Comparison of ENCODE assay signal across 16 cellular contexts in the genomic region with DNA sequence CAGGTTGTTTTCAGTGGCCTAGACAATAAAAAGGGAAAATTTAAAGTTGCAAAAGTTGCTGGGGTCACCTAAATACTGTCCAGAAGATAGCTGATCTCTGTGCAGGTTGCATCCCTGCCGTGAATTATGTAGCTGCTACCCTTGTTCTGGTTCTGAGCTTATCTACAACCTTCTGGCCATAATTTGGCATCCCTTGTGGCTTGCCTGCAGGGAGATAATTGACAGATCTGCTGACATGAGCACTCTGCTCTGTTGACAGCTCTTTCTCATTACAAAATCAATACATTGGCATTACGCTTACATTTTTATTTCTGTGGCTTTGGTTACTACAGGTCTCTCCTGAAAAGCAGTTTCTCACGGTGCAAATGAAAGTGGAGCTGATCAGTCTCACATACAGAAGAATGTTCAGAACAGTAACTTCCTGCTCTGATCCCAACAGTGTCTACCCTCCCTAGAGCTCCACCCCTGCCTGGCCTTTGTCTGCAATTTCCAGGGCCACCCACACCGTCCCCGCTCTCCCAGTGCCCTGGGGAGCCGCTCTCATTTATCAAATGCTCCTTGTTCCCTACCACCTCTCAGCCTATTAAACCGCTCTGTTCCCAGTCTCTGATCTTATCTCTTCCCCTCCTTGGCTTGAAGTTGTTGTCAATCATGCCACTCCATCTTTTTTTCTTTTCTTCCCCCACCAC. TPM values are rescaled to one million over a fixed set of nuclear protein-coding genes. Genes with fewer than 3 reads are reported as not detected.
DNase-seq lines count a peak whose midpoint lies in the region; ATAC-seq and TF ChIP-seq lines count a peak whose summit lies in the region.
"Had no signal": no experiment of that assay in that cellular context is flagged by ENCODE, and none has a peak within 500 bp of the region (broad histone marks: within the 10 kb centered on the region; RNA-seq: fewer than 3 reads in every experiment).

No MANE protein-coding gene starts in this region.

- H3K4me1 Mint-ChIP-seq in naive thymus-derived CD4-positive, alpha-beta T cell = peaks cover 0 to 38% (median 32%) of the 10 kb centered on the region in 7 donors
- H3K4me1 Mint-ChIP-seq in activated CD8-positive, alpha-beta T cell treated with anti-CD3 and anti-CD28 coated beads, Interleukin-2, amount 10 ng/mL, durations not matched to agents 7 days and 5 days (ENCODE audit: low read depth) = peaks cover 6% of the 10 kb centered on the region
- H3K4me1 Mint-ChIP-seq: naive B cell had no signal

- H3K4me1 ChIP-seq in BE2C (peaks cover 24% of the 10 kb centered on the region), ectodermal cell (ENCODE audit: control insufficient read depth, insufficient read depth, low read length) (peaks cover 5% of the 10 kb centered on the region), transverse colon (no peaks in the 10 kb centered on the region)
- peaks cover 11 to 16% of the 10 kb centered on the region in 2 donors for H3K4me1 ChIP-seq in naive thymus-derived CD4-positive, alpha-beta T cell (ENCODE audit: control insufficient read depth in 2 of 2, insufficient read depth in 2 of 2, low read length in 2 of 2)

- 46 to 47% methylated on average over 7 of the region's 7 CpGs for WGBS in ectodermal cell, 2 experiments
- WGBS in transverse colon (ENCODE audit: low coverage in 1 of 2), 2 donors = 45 to 65% methylated on average over 5 to 7 of the region's 7 CpGs

- intact Hi-C loops in naive thymus-derived CD4-positive, alpha-beta T cell (cut with micrococcal nuclease) = no loop called here
- intact Hi-C loops in transverse colon (cut with DNase I; ENCODE audit: low total_unique reads) = loop anchor here (10.0 kb wide), 2 partner anchors 86 to 254 kb away; a partner anchor contains a TSS

- H3K9me3 Mint-ChIP-seq in naive thymus-derived CD4-positive, alpha-beta T cell = peaks cover 4 to 28% (median 11%) of the 10 kb centered on the region in 11 donors
- H3K9me3 Mint-ChIP-seq in activated CD8-positive, alpha-beta T cell treated with anti-CD3 and anti-CD28 coated beads, Interleukin-2, amount 10 ng/mL, durations not matched to agents 7 days and 5 days (ENCODE audit: insufficient read depth) = peaks cover 6% of the 10 kb centered on the region

- H3K9me3 ChIP-seq in BE2C (no peaks in the 10 kb centered on the region), ectodermal cell (ENCODE audit: control insufficient read depth, low read length) (no peaks in the 10 kb centered on the region), transverse colon (peaks cover 0 to 7% of the 10 kb centered on the region in 2 donors)
- no peaks in the 10 kb centered on the region for H3K9me3 ChIP-seq in naive thymus-derived CD4-positive, alpha-beta T cell (ENCODE audit: control insufficient read depth in 2 of 3, low read length in 3 of 3)

- TF ChIP-seq CTCF in BE2C (IDR thresholded peaks at IDR 0.05; ENCODE audit: low read depth, low read length) = no peak
- TF ChIP-seq CTCF in transverse colon (IDR thresholded peaks at IDR 0.05) = no peak

- no peak for TF ChIP-seq POLR2A in transverse colon (IDR thresholded peaks at IDR 0.05)

- TF ChIP-seq EP300 in transverse colon (IDR thresholded peaks at IDR 0.05; ENCODE audit: low read depth) = no peak

- peak; percentile 15 for ATAC-seq in naive thymus-derived CD4-positive, alpha-beta T cell
- ATAC-seq in activated CD8-positive, alpha-beta T cell treated with anti-CD3 and anti-CD28 coated beads, Interleukin-2, amount 10 ng/mL, durations not matched to agents 7 days and 5 days = no peak
- ATAC-seq in HG02678 (IDR thresholded peaks at IDR 0.05; ENCODE audit: unreplicated experiment) = no peak

- DNase-seq in BE2C = peak; percentile 91
- DNase-seq in NCI-H146 treated with DMSO at 0.1 percent for 48 hours (lab: John Stamatoyannopoulos, UW; ENCODE audit: unreplicated experiment) = peak; percentile 75
- DNase-seq in naive thymus-derived CD4-positive, alpha-beta T cell = no peak
- no peak for DNase-seq in activated CD8-positive, alpha-beta T cell treated with anti-CD3 and anti-CD28 coated beads, Interleukin-2, amount 10 ng/mL, durations not matched to agents 7 days and 5 days
- DNase-seq in stimulated activated CD4-positive, alpha-beta T cell treated with anti-CD3 and anti-CD28 coated beads, Interleukin-4, amount 100 ng/mL, for 4 hours = no peak
- DNase-seq in transverse colon = no peak
- DNase-seq: activated CD4-positive, alpha-beta memory T cell treated with anti-CD3 and anti-CD28 coated beads for 36 hours; activated gamma-delta T cell treated with Interleukin-2 at 50 U/mL for 16 hours; DMS79 treated with DMSO at 0.1 percent for 48 hours; H9; naive B cell; NCI-H1436; stimulated activated CD4-positive, alpha-beta T cell treated with anti-CD3 and anti-CD28 coated beads, Interleukin-12 subunit alpha, Interleukin-12 subunit beta, amount 100 ng/mL, for 4 hours had no signal

- POLR2A ChIA-PET in naive thymus-derived CD4-positive, alpha-beta T cell (lab: Charles Lee) = no interaction called here
- POLR2A ChIA-PET in activated CD8-positive, alpha-beta T cell treated with anti-CD3 and anti-CD28 coated beads, Interleukin-2, amount 10 ng/mL, durations not matched to agents 7 days and 5 days (lab: Charles Lee) = no interaction called here

- no peak overlapping the region for H3K4me3 Mint-ChIP-seq in naive thymus-derived CD4-positive, alpha-beta T cell
- H3K4me3 Mint-ChIP-seq in activated CD8-positive, alpha-beta T cell treated with anti-CD3 and anti-CD28 coated beads, Interleukin-2, amount 10 ng/mL, durations not matched to agents 7 days and 5 days = no peak overlapping the region
- H3K4me3 Mint-ChIP-seq: activated CD4-positive, alpha-beta memory T cell treated with anti-CD3 and anti-CD28 coated beads for 36 hours; H9; naive B cell; T-helper 2 cell treated with Interferon-gamma antibody and Interleukin-4, amounts not matched to agents 5 μg/mL and 100 μg/mL, for 36 hours had no signal

- H3K27me3 Mint-ChIP-seq in naive thymus-derived CD4-positive, alpha-beta T cell = peaks cover 13 to 64% (median 26%) of the 10 kb centered on the region in 5 donors
- H3K27me3 Mint-ChIP-seq in activated CD8-positive, alpha-beta T cell treated with anti-CD3 and anti-CD28 coated beads, Interleukin-2, amount 10 ng/mL, durations not matched to agents 7 days and 5 days (ENCODE audit: low read depth) = peaks cover 4% of the 10 kb centered on the region

- no peak overlapping the region for H3K27ac Mint-ChIP-seq in naive thymus-derived CD4-positive, alpha-beta T cell
- H3K27ac Mint-ChIP-seq in activated CD8-positive, alpha-beta T cell treated with anti-CD3 and anti-CD28 coated beads, Interleukin-2, amount 10 ng/mL, durations not matched to agents 7 days and 5 days = no peak overlapping the region
- H3K27ac Mint-ChIP-seq: activated CD4-positive, alpha-beta memory T cell treated with anti-CD3 and anti-CD28 coated beads for 36 hours; H9; T-helper 2 cell treated with Interferon-gamma antibody and Interleukin-4, amounts not matched to agents 5 μg/mL and 100 μg/mL, for 36 hours had no signal

- H3K4me3 ChIP-seq in BE2C (ENCODE audit: low read depth, low read length) (peak overlapping the region; percentile 17), ectodermal cell (ENCODE audit: insufficient read depth, low read depth, low read length) (no peak overlapping the region), transverse colon (no peak overlapping the region)
- no peak overlapping the region for H3K4me3 ChIP-seq in naive thymus-derived CD4-positive, alpha-beta T cell (ENCODE audit: low read length)

- H3K27ac ChIP-seq in ectodermal cell (ENCODE audit: insufficient read depth, low read depth, low read length, poor library complexity, severe bottlenecking) = peak overlapping the region; percentile 31
- H3K27ac ChIP-seq in naive thymus-derived CD4-positive, alpha-beta T cell (ENCODE audit: low read depth, low read length) = no peak overlapping the region
- H3K27ac ChIP-seq in transverse colon = no peak overlapping the region

- peaks cover 23% of the 10 kb centered on the region for H3K27me3 ChIP-seq in BE2C
- no peaks in the 10 kb centered on the region for H3K27me3 ChIP-seq in ectodermal cell (ENCODE audit: control insufficient read depth, insufficient read depth, low read length, poor library complexity, severe bottlenecking)
- no peaks in the 10 kb centered on the region for H3K27me3 ChIP-seq in naive thymus-derived CD4-positive, alpha-beta T cell (ENCODE audit: control insufficient read depth in 2 of 2, insufficient read depth in 2 of 2, low read length in 2 of 2)
- H3K27me3 ChIP-seq in transverse colon = no peaks in the 10 kb centered on the region

- in situ Hi-C loops in transverse colon (cut with MboI; ENCODE audit: low pct_ligation_motif_present in 1 of 4, low pct_unique_long_range_greater_than_20kb in 1 of 4, low sequenced_read_pairs in 3 of 4) = loop anchor here (25.0 kb wide), 2 partner anchors 256 to 531 kb away; a partner anchor contains a TSS

- H3K36me3 ChIP-seq in BE2C = no peaks in the 10 kb centered on the region
- no peaks in the 10 kb centered on the region for H3K36me3 ChIP-seq in ectodermal cell (ENCODE audit: control insufficient read depth, insufficient read depth, low read length)
- H3K36me3 ChIP-seq in naive thymus-derived CD4-positive, alpha-beta T cell (ENCODE audit: control insufficient read depth in 2 of 3, insufficient read depth in 3 of 3, low read length in 3 of 3) = no peaks in the 10 kb centered on the region
- no peaks in the 10 kb centered on the region for H3K36me3 ChIP-seq in transverse colon

- peaks cover 0 to 5% (median 0%) of the 10 kb centered on the region in 5 donors for H3K36me3 Mint-ChIP-seq in naive thymus-derived CD4-positive, alpha-beta T cell
- no peaks in the 10 kb centered on the region for H3K36me3 Mint-ChIP-seq in activated CD8-positive, alpha-beta T cell treated with anti-CD3 and anti-CD28 coated beads, Interleukin-2, amount 10 ng/mL, durations not matched to agents 7 days and 5 days (ENCODE audit: low read depth)

- CTCF ChIA-PET in naive thymus-derived CD4-positive, alpha-beta T cell (lab: Charles Lee) = interaction anchor here (0.5 to 0.8 kb wide), 2 partner anchors 9 to 251 kb away, joined by 3 read pairs; no protein-coding TSS in a partner anchor
- CTCF ChIA-PET in activated CD8-positive, alpha-beta T cell treated with anti-CD3 and anti-CD28 coated beads, Interleukin-2, amount 10 ng/mL, durations not matched to agents 7 days and 5 days (lab: Charles Lee) = interaction anchor here (2.1 kb wide), 1 partner anchor 9 kb away, joined by 8 read pairs; no protein-coding TSS in a partner anchor

RNA-seq across cellular contexts. Expression of a gene that starts 29.1 kb away (rescaled TPM):
- 5.7 TPM for polyA plus RNA-seq in BE2C (2012; ENCODE audit: insufficient read depth, insufficient read length, low read depth)
- polyA plus RNA-seq in ectodermal cell (2013, experiment 1 of 4) = 28.5 TPM
- polyA plus RNA-seq in ectodermal cell (2013, experiment 2 of 4) = 27.3 TPM
- polyA plus RNA-seq in ectodermal cell (2013, experiment 3 of 4) = 27.1 TPM
- polyA plus RNA-seq in ectodermal cell (2013, experiment 4 of 4) = 25.2 TPM
- total RNA-seq in naive thymus-derived CD4-positive, alpha-beta T cell = 1 to 10 TPM; 1.1 to 4.6 (median 2.0) TPM
- polyA plus RNA-seq in naive thymus-derived CD4-positive, alpha-beta T cell = under 1 TPM; 0.62 to 0.74 TPM
- total RNA-seq in activated CD8-positive, alpha-beta T cell treated with anti-CD3 and anti-CD28 coated beads, Interleukin-2, amount 10 ng/mL, durations not matched to agents 7 days and 5 days = 1 to 10 TPM; 1.4 to 2.0 TPM
- 10 to 100 TPM in 1 of 4 donors, 1 to 10 TPM in 3; 6.8 to 10.3 (median 8.1) TPM for total RNA-seq in transverse colon

Comparison
In these comparisons a context has a peak if more than half of its experiments do, and no peak if none do; other contexts are left out.
1. DNase-seq: peak in BE2C (single experiment) and NCI-H146 treated with DMSO at 0.1 percent for 48 hours (single experiment); none in naive thymus-derived CD4-positive, alpha-beta T cell (0 of 9), activated CD8-positive, alpha-beta T cell treated with anti-CD3 and anti-CD28 coated beads, Interleukin-2, amount 10 ng/mL, durations not matched to agents 7 days and 5 days (single experiment), stimulated activated CD4-positive, alpha-beta T cell treated with anti-CD3 and anti-CD28 coated beads, Interleukin-4, amount 100 ng/mL, for 4 hours (0 of 2) and transverse colon (single experiment).